In genomic region chr11:78573271-78574035, GRCh38 we compare ENCODE assay signal across 8 cellular contexts. TPM values are rescaled to one million over a fixed set of nuclear protein-coding genes. Genes with fewer than 3 reads are reported as not detected.
DNase-seq lines count a peak whose midpoint lies in the region; ATAC-seq and TF ChIP-seq lines count a peak whose summit lies in the region.

No MANE protein-coding gene starts in this region.

- CTCF ChIA-PET in CD8-positive, alpha-beta T cell (lab: Charles Lee): interaction anchor here (4.8 kb wide), 1 partner anchor 9 kb away, joined by 40 read pairs; no protein-coding TSS in a partner anchor

- intact Hi-C loops in CD8-positive, alpha-beta T cell (cut with DNase I, micrococcal nuclease): loop anchor here (1.0 to 10.0 kb wide), 9 partner anchors 9 to 1099 kb away; partner anchors contain the start of genes INTS4 (in 2 of the 2), KCTD21 (in 2 of the 2), USP35 (in 2 of the 2) and AAMDC (in 1 of the 2)

- no peaks in the 10 kb centered on the region for H4K20me1 ChIP-seq in MM.1S (ENCODE audit: insufficient read depth, low read length)
- no peaks in the 10 kb centered on the region for H4K20me1 ChIP-seq in neural progenitor cell (ENCODE audit: low read depth)

- no peaks in the 10 kb centered on the region for H3K27me3 Mint-ChIP-seq in CD8-positive, alpha-beta T cell (ENCODE audit: low read depth)
- peaks cover 6% of the 10 kb centered on the region for H3K27me3 Mint-ChIP-seq in neural progenitor cell (ENCODE audit: insufficient read depth, low read depth)

- H3K9ac ChIP-seq in MM.1S (ENCODE audit: low read length) (peak overlapping the region; percentile 83), neural progenitor cell (peak overlapping the region; percentile 48)

- POLR2A ChIA-PET in CD8-positive, alpha-beta T cell (lab: Charles Lee): interaction anchor here (1.5 to 3.4 kb wide), 3 partner anchors 9 to 433 kb away, joined by 4 to 18 read pairs (median 10); partner anchors contain the start of gene ALG8

- no peak for DNase-seq in CD8-positive, alpha-beta T cell
- no peak for DNase-seq in MM.1S
- DNase-seq in neural progenitor cell (ENCODE audit: low spot score): peak; percentile 50
- DNase-seq in HuH-7.5 (ENCODE audit: low spot score): no peak
- no peak for DNase-seq in SIG-M5 treated with dmso at 0.1 percent for 504 hours (lab: John Stamatoyannopoulos, UW; ENCODE audit: unreplicated experiment)
- DNase-seq in NCI-H748 treated with DMSO at 0.1 percent for 48 hours (lab: John Stamatoyannopoulos, UW): no peak
- DNase-seq in SKM-1 (lab: John Stamatoyannopoulos, UW; ENCODE audit: unreplicated experiment): no peak

- WGBS in ectodermal cell, 2 experiments: 35 to 42% methylated on average over 8 of the region's 8 CpGs

- peaks cover 22% of the 10 kb centered on the region for H3K79me2 ChIP-seq in MM.1S (ENCODE audit: low read length)
- H3K79me2 ChIP-seq in neural progenitor cell (ENCODE audit: low read depth): peaks cover 38% of the 10 kb centered on the region

- ATAC-seq in CD8-positive, alpha-beta T cell: no peak

- H3K4me3 ChIP-seq in CD8-positive, alpha-beta T cell (ENCODE audit: low read depth, low read length): peak overlapping the region; percentile 73
- H3K4me3 ChIP-seq in MM.1S (ENCODE audit: low read length) (peak overlapping the region; percentile 95), ectodermal cell (ENCODE audit: insufficient read depth, low read depth, low read length) (peak overlapping the region; percentile 95), neural progenitor cell (peak overlapping the region; percentile 70)

- H3K9me3 ChIP-seq in CD8-positive, alpha-beta T cell (ENCODE audit: low read length): no peaks in the 10 kb centered on the region
- H3K9me3 ChIP-seq in MM.1S (replicated peaks; ENCODE audit: insufficient read depth, low read length): no peaks in the 10 kb centered on the region
- no peaks in the 10 kb centered on the region for H3K9me3 ChIP-seq in ectodermal cell (ENCODE audit: control insufficient read depth, low read length)
- no peaks in the 10 kb centered on the region for H3K9me3 ChIP-seq in neural progenitor cell (ENCODE audit: low read depth)

- H3K27ac ChIP-seq in CD8-positive, alpha-beta T cell (ENCODE audit: low read depth, low read length): peak overlapping the region; percentile 77
- no peak overlapping the region for H3K27ac ChIP-seq in MM.1S (ENCODE audit: low read length)
- no peak overlapping the region for H3K27ac ChIP-seq in ectodermal cell (ENCODE audit: insufficient read depth, low read depth, low read length, poor library complexity, severe bottlenecking)
- H3K27ac ChIP-seq in neural progenitor cell: no peak overlapping the region

- H3F3A ChIP-seq in MM.1S (ENCODE audit: insufficient read depth, low read length): no peaks in the 10 kb centered on the region
- peaks cover 29% of the 10 kb centered on the region for H3F3A ChIP-seq in neural progenitor cell (ENCODE audit: low read depth)

- no peaks in the 10 kb centered on the region for H3K9me2 ChIP-seq in MM.1S (replicated peaks; ENCODE audit: insufficient read depth, low read length)

- H3K4me1 Mint-ChIP-seq in CD8-positive, alpha-beta T cell (ENCODE audit: low read depth): peaks cover 39% of the 10 kb centered on the region
- H3K4me1 Mint-ChIP-seq in neural progenitor cell: peaks cover 16% of the 10 kb centered on the region

- no peaks in the 10 kb centered on the region for H3K27me3 ChIP-seq in CD8-positive, alpha-beta T cell (ENCODE audit: insufficient read depth, low read length)
- H3K27me3 ChIP-seq in MM.1S (replicated peaks; ENCODE audit: insufficient read depth, low read length) (no peaks in the 10 kb centered on the region), ectodermal cell (ENCODE audit: control insufficient read depth, insufficient read depth, low read length, poor library complexity, severe bottlenecking) (no peaks in the 10 kb centered on the region), neural progenitor cell (no peaks in the 10 kb centered on the region)

- H3K36me3 ChIP-seq in CD8-positive, alpha-beta T cell (ENCODE audit: insufficient read depth, low read length): peaks cover 3% of the 10 kb centered on the region
- no peaks in the 10 kb centered on the region for H3K36me3 ChIP-seq in MM.1S (replicated peaks; ENCODE audit: insufficient read depth, low read length)
- H3K36me3 ChIP-seq in ectodermal cell (ENCODE audit: control insufficient read depth, insufficient read depth, low read length): peaks cover 18% of the 10 kb centered on the region
- H3K36me3 ChIP-seq in neural progenitor cell: peaks cover 7% of the 10 kb centered on the region

- peak overlapping the region; percentile 82 for H2AFZ ChIP-seq in MM.1S (ENCODE audit: low read length)
- H2AFZ ChIP-seq in neural progenitor cell (replicated peaks): no peak overlapping the region

- H3K4me1 ChIP-seq in CD8-positive, alpha-beta T cell (ENCODE audit: insufficient read depth, low read length): peaks cover 16% of the 10 kb centered on the region
- H3K4me1 ChIP-seq in MM.1S (ENCODE audit: low read length) (no peaks in the 10 kb centered on the region), ectodermal cell (ENCODE audit: control insufficient read depth, insufficient read depth, low read length) (peaks cover 8% of the 10 kb centered on the region), neural progenitor cell (peaks cover 28% of the 10 kb centered on the region)

- peak overlapping the region; percentile 94 for H3K4me3 Mint-ChIP-seq in CD8-positive, alpha-beta T cell
- H3K4me3 Mint-ChIP-seq in neural progenitor cell: peak overlapping the region; percentile 97

- H3K4me2 ChIP-seq in MM.1S (ENCODE audit: low read depth, low read length): peak overlapping the region; percentile 72
- H3K4me2 ChIP-seq in neural progenitor cell: peak overlapping the region; percentile 82

- peak overlapping the region; percentile 99 for H3K27ac Mint-ChIP-seq in CD8-positive, alpha-beta T cell
- H3K27ac Mint-ChIP-seq in neural progenitor cell: peak overlapping the region; percentile 65

- H3K9me3 Mint-ChIP-seq in CD8-positive, alpha-beta T cell: no peaks in the 10 kb centered on the region
- no peaks in the 10 kb centered on the region for H3K9me3 Mint-ChIP-seq in neural progenitor cell

- H3K36me3 Mint-ChIP-seq in CD8-positive, alpha-beta T cell: peaks cover 34% of the 10 kb centered on the region
- peaks cover 12% of the 10 kb centered on the region for H3K36me3 Mint-ChIP-seq in neural progenitor cell

- no peak for TF ChIP-seq CTCF in CD8-positive, alpha-beta T cell (IDR thresholded peaks at IDR 0.05)
- TF ChIP-seq CTCF in MM.1S (IDR thresholded peaks at IDR 0.05; ENCODE audit: low read length) (no peak), neural progenitor cell (IDR thresholded peaks at IDR 0.05) (no peak)

RNA-seq across cellular contexts. Expression of gene NARS2, which starts 1.2 kb away (rescaled TPM):
- 1 to 10 TPM; 6.3 to 8.3 TPM for total RNA-seq in CD8-positive, alpha-beta T cell
- 48.7 TPM for polyA plus RNA-seq in ectodermal cell (2013, experiment 1 of 4)
- polyA plus RNA-seq in ectodermal cell (2013, experiment 2 of 4): 55.5 TPM
- polyA plus RNA-seq in ectodermal cell (2013, experiment 3 of 4): 44.3 TPM
- 49.4 TPM for polyA plus RNA-seq in ectodermal cell (2013, experiment 4 of 4)
- total RNA-seq in neural progenitor cell (ENCODE audit: low replicate concordance): 41.9 and 53.0 TPM in 2 replicates
